Comparison of ENCODE assay signal across 29 cellular contexts in genomic region chr1:2914702-2915101, GRCh38.
DNase-seq lines count a peak whose midpoint lies in the region; TF ChIP-seq lines count a peak whose summit lies in the region.
"Had no signal": no experiment of that assay in that cellular context is flagged by ENCODE, and none has a peak within 500 bp of the region (broad histone marks: within the 10 kb centered on the region; RNA-seq: fewer than 3 reads in every experiment).

No MANE protein-coding gene starts in this region.

- H3K4me1 ChIP-seq in ascending aorta = no peaks in the 10 kb centered on the region
- H3K4me1 ChIP-seq: HAP-1, lower lobe of right lung, pancreas, sigmoid colon had no signal

- H3K36me3 ChIP-seq in ascending aorta = no peaks in the 10 kb centered on the region
- H3K36me3 ChIP-seq: HAP-1, lower lobe of right lung, pancreas, sigmoid colon had no signal

- H3K9me3 ChIP-seq in ascending aorta = no peaks in the 10 kb centered on the region
- H3K9me3 ChIP-seq: HAP-1, lower lobe of right lung, mucosa of descending colon, pancreas, sigmoid colon had no signal

- no peaks in the 10 kb centered on the region for H3K4me1 Mint-ChIP-seq in type B pancreatic cell (ENCODE audit: unreplicated experiment)
- H3K4me1 Mint-ChIP-seq: activated CD4-positive, alpha-beta T cell treated with anti-CD3 and anti-CD28 coated beads for 36 hours; endodermal cell had no signal

- H3K27ac ChIP-seq in ascending aorta = no peak overlapping the region
- H3K27ac ChIP-seq: HL-60, lower lobe of right lung, pancreas, sigmoid colon had no signal

- no peak overlapping the region for H3K27ac Mint-ChIP-seq in type B pancreatic cell
- H3K27ac Mint-ChIP-seq: activated CD4-positive, alpha-beta T cell treated with anti-CD3 and anti-CD28 coated beads for 36 hours; activated naive CD4-positive, alpha-beta T cell treated with anti-CD3 and anti-CD28 coated beads, Interleukin-2, amount 50 U/mL, for 72 hours; activated T-helper 2 cell treated with anti-CD3 and anti-CD28 coated beads, Interferon-gamma antibody, Interleukin-2, Interleukin-4, amounts not matched to agents 10 μg/mL and 5 μg/mL and 100 μg/mL, durations not matched to agents 14 hours and 24 hours and 36 hours; dendritic cell treated with granulocyte-macrophage colony-stimulating factor and Interleukin-4, amounts not matched to agents 40 ng/mL and 50 ng/mL, for 4 days; endodermal cell; natural killer cell had no signal

- DNase-seq in HT-29 (ENCODE audit: low spot score) (peak; percentile 26), ascending aorta (ENCODE audit: low spot score in 2 of 2) (no peak), left kidney (ENCODE audit: low read depth, low spot score) (peak; percentile 64), retina (peak; percentile 35), NCI-H2107 (lab: John Stamatoyannopoulos, UW) (no peak), SW480 (ENCODE audit: low spot score) (no peak), type B pancreatic cell (ENCODE audit: extremely low spot score, unreplicated experiment) (no peak), DMS153 treated with DMSO at 0.1 percent for 48 hours (lab: John Stamatoyannopoulos, UW; ENCODE audit: unreplicated experiment) (no peak)
- DNase-seq: ACHN; activated CD4-positive, alpha-beta T cell treated with anti-CD3 and anti-CD28 coated beads for 36 hours; DMS53; endodermal cell; lower lobe of right lung; mucosa of descending colon; natural killer cell; NCI-H2081; NCI-H2227 treated with DMSO at 0.1 percent for 48 hours; NCI-H526 treated with DMSO at 0.1 percent for 48 hours; pancreas; SHP77; sigmoid colon; stimulated activated CD4-positive, alpha-beta T cell treated with anti-CD3 and anti-CD28 coated beads, Interleukin-4, amount 100 ng/mL, for 24 hours; T-helper 2 cell; trophoblast cell had no signal

- intact Hi-C loops in ascending aorta (cut with DNase I) = no loop called here

- H3K27me3 Mint-ChIP-seq in type B pancreatic cell = no peaks in the 10 kb centered on the region
- H3K27me3 Mint-ChIP-seq: activated CD4-positive, alpha-beta T cell treated with anti-CD3 and anti-CD28 coated beads for 36 hours; dendritic cell treated with granulocyte-macrophage colony-stimulating factor and Interleukin-4, amounts not matched to agents 40 ng/mL and 50 ng/mL, for 4 days had no signal

- peaks cover 6% of the 10 kb centered on the region for H3K9me3 Mint-ChIP-seq in type B pancreatic cell

- TF ChIP-seq CTCF in ascending aorta (IDR thresholded peaks at IDR 0.05) (peak; percentile 32 to 57 (median 39)), type B pancreatic cell (conservative IDR thresholded peaks at IDR 0.05) (no peak)

- no peaks in the 10 kb centered on the region for H3K27me3 ChIP-seq in ascending aorta
- H3K27me3 ChIP-seq: pancreas had no signal

- H3K36me3 Mint-ChIP-seq in type B pancreatic cell = peaks cover 4% of the 10 kb centered on the region
- H3K36me3 Mint-ChIP-seq: activated naive CD4-positive, alpha-beta T cell treated with anti-CD3 and anti-CD28 coated beads, Interleukin-2, amount 50 U/mL, for 72 hours; natural killer cell had no signal

- H3K4me3 ChIP-seq in ascending aorta = no peak overlapping the region
- H3K4me3 ChIP-seq: HAP-1, lower lobe of right lung, mucosa of descending colon, pancreas, sigmoid colon had no signal

- no peak overlapping the region for H3K4me3 Mint-ChIP-seq in type B pancreatic cell
- H3K4me3 Mint-ChIP-seq: activated CD4-positive, alpha-beta T cell treated with anti-CD3 and anti-CD28 coated beads for 36 hours; dendritic cell treated with granulocyte-macrophage colony-stimulating factor and Interleukin-4, amounts not matched to agents 40 ng/mL and 50 ng/mL, for 4 days; endodermal cell; natural killer cell had no signal

Comparison
In these comparisons a context has a peak if more than half of its experiments do, and no peak if none do; other contexts are left out.
1. DNase-seq: peak in HT-29 (single experiment), left kidney (single experiment) and retina (single experiment); none in ascending aorta (0 of 2), NCI-H2107 (single experiment), SW480 (single experiment), type B pancreatic cell (single experiment) and DMS153 treated with DMSO at 0.1 percent for 48 hours (single experiment).